ENCODE assay signal across 13 cellular contexts in genomic region chr5:72440207-72440638, GRCh38.
A peak's percentile ranks its signal among the peaks of the same experiment; 100 is the strongest.
DNase-seq lines count a peak whose midpoint lies in the region; ATAC-seq and TF ChIP-seq lines count a peak whose summit lies in the region.
"Had no signal": no experiment of that assay in that cellular context is flagged by ENCODE, and none has a peak within 500 bp of the region (broad histone marks: within the 10 kb centered on the region; RNA-seq: fewer than 3 reads in every experiment).

No MANE protein-coding gene starts in this region.

- H3K27ac ChIP-seq in heart right ventricle (peak overlapping the region in 5 of 10 donors; percentile 8 to 70 (median 45)), foreskin keratinocyte (no peak overlapping the region)
- H3K27ac ChIP-seq in effector memory CD4-positive, alpha-beta T cell (ENCODE audit: insufficient read depth, low read length, poor library complexity, severe bottlenecking), result no peak overlapping the region

- H3K4me1 ChIP-seq in heart right ventricle, result peaks cover 0 to 52% (median 20%) of the 10 kb centered on the region in 9 donors
- no peaks in the 10 kb centered on the region for H3K4me1 ChIP-seq in effector memory CD4-positive, alpha-beta T cell (ENCODE audit: control insufficient read depth, insufficient read depth, low read length, poor library complexity, severe bottlenecking)
- peaks cover 14% of the 10 kb centered on the region for H3K4me1 ChIP-seq in foreskin keratinocyte

- no peak overlapping the region for H3K4me3 ChIP-seq in AG10803 (ENCODE audit: low read length)
- no peak overlapping the region for H3K4me3 ChIP-seq in heart right ventricle
- no peak overlapping the region for H3K4me3 ChIP-seq in effector memory CD4-positive, alpha-beta T cell (ENCODE audit: insufficient read depth, low read depth, low read length, poor library complexity, severe bottlenecking)
- H3K4me3 ChIP-seq: K562 had no signal

- H3K27me3 ChIP-seq in heart right ventricle, result no peaks in the 10 kb centered on the region
- no peaks in the 10 kb centered on the region for H3K27me3 ChIP-seq in effector memory CD4-positive, alpha-beta T cell (replicated peaks; ENCODE audit: control insufficient read depth, insufficient read depth, low read length, poor library complexity, severe bottlenecking)
- H3K27me3 ChIP-seq in foreskin keratinocyte, result no peaks in the 10 kb centered on the region

- intact Hi-C loops in heart right ventricle (cut with DNase I), result loop anchor here in 1 of 10 donors (10.0 kb wide), 1 partner anchor 65 kb away; no protein-coding TSS in a partner anchor

- no peak for TF ChIP-seq CTCF in AG10803 (conservative IDR thresholded peaks at IDR 0.05; ENCODE audit: low read length)
- no peak for TF ChIP-seq CTCF in GM20000 (IDR thresholded peaks at IDR 0.05; ENCODE audit: extremely low read depth, missing control alignments)
- TF ChIP-seq CTCF in heart right ventricle (IDR thresholded peaks at IDR 0.05), result no peak
- TF ChIP-seq CTCF in foreskin keratinocyte (conservative IDR thresholded peaks at IDR 0.05), result no peak

- DNase-seq in AG10803 (ENCODE audit: low read depth), result peak; percentile 19
- DNase-seq in GM20000 (ENCODE audit: low spot score), result peak; percentile 48
- no peak for DNase-seq in heart right ventricle
- DNase-seq in effector memory CD4-positive, alpha-beta T cell, result no peak
- DNase-seq in foreskin keratinocyte, result no peak
- no peak for DNase-seq in ureter (ENCODE audit: low spot score)
- no peak for DNase-seq in HPDE6-E6E7 (ENCODE audit: extremely low spot score)
- DNase-seq: cortex of kidney; naive thymus-derived CD8-positive, alpha-beta T cell; NCI-H1694 treated with DMSO at 0.1 percent for 48 hours; NCI-H526 treated with DMSO at 0.1 percent for 48 hours had no signal

- H3K36me3 ChIP-seq in heart right ventricle, result peaks cover 0 to 34% (median 7%) of the 10 kb centered on the region in 9 donors
- H3K36me3 ChIP-seq in effector memory CD4-positive, alpha-beta T cell (ENCODE audit: control insufficient read depth, insufficient read depth, low read length), result no peaks in the 10 kb centered on the region

- 77 to 89% methylated on average over 1 of the region's 1 CpG for WGBS in heart right ventricle, 2 donors

- H3K9me3 ChIP-seq in heart right ventricle, result no peaks in the 10 kb centered on the region
- no peaks in the 10 kb centered on the region for H3K9me3 ChIP-seq in effector memory CD4-positive, alpha-beta T cell (ENCODE audit: control insufficient read depth, low read length)

- peak; percentile 69 for ATAC-seq in HG03135 (IDR thresholded peaks at IDR 0.05; ENCODE audit: unreplicated experiment)
- ATAC-seq in heart right ventricle, result peak in 5 of 8 donors; percentile 35 to 81 (median 61)
- no peak for ATAC-seq in foreskin keratinocyte
- ATAC-seq: K562; naive thymus-derived CD8-positive, alpha-beta T cell had no signal

Comparison
In these comparisons a context has a peak if more than half of its experiments do, and no peak if none do; other contexts are left out.
1. DNase-seq: peak in AG10803 (single experiment) and GM20000 (single experiment); none in heart right ventricle (0 of 2), effector memory CD4-positive, alpha-beta T cell (0 of 3), foreskin keratinocyte (0 of 2), ureter (single experiment) and HPDE6-E6E7 (single experiment).